Comparison of ENCODE assay signal across 8 cellular contexts in genomic region chr3:52055537-52056351, GRCh38. TPM values are rescaled to one million over a fixed set of nuclear protein-coding genes. Genes with fewer than 3 reads are reported as not detected.
DNase-seq lines count a peak whose midpoint lies in the region; ATAC-seq and TF ChIP-seq lines count a peak whose summit lies in the region.

No MANE protein-coding gene starts in this region.

- peak overlapping the region; percentile 97 to 99 for H3K27ac ChIP-seq in esophagus (ENCODE audit: low read depth in 2 of 2, low read length in 1 of 2)
- H3K27ac ChIP-seq in transverse colon, result peak overlapping the region; percentile 84 to 89 (median 86)

- H3K4me3 Mint-ChIP-seq in naive thymus-derived CD8-positive, alpha-beta T cell, result peak overlapping the region; percentile 85 to 94 (median 90)

- peaks cover 9 to 52% of the 10 kb centered on the region in 2 donors for H3K4me1 ChIP-seq in esophagus (ENCODE audit: control insufficient read depth in 2 of 2, insufficient read depth in 2 of 2, low read length in 1 of 2)
- peaks cover 17 to 55% (median 45%) of the 10 kb centered on the region in 4 donors for H3K4me1 ChIP-seq in transverse colon

- peaks cover 28 to 52% (median 47%) of the 10 kb centered on the region in 4 donors for H3K4me1 Mint-ChIP-seq in naive thymus-derived CD8-positive, alpha-beta T cell

- H3K27ac Mint-ChIP-seq in naive thymus-derived CD8-positive, alpha-beta T cell, result peak overlapping the region; percentile 60 to 94 (median 86)

- no peak for TF ChIP-seq CTCF in transverse colon (IDR thresholded peaks at IDR 0.05)

- 0 to 1% methylated on average over 70 to 94 of the region's 94 CpGs for WGBS in esophagus, 2 donors
- 0% methylated on average over 62 of the region's 94 CpGs; no CpG with 5 or more reads in 1 of the 2 donors for WGBS in transverse colon (ENCODE audit: low coverage in 1 of 2), 2 donors

- TF ChIP-seq EP300 in transverse colon (IDR thresholded peaks at IDR 0.05; ENCODE audit: low read depth), result no peak

- in situ Hi-C loops in transverse colon (cut with MboI; ENCODE audit: low pct_ligation_motif_present in 1 of 4, low pct_unique_long_range_greater_than_20kb in 1 of 4, low sequenced_read_pairs in 3 of 4), result loop anchor here in 1 of 4 donors (10.0 kb wide), 1 partner anchor 51 kb away; no protein-coding TSS in a partner anchor

- POLR2A ChIA-PET in naive thymus-derived CD8-positive, alpha-beta T cell (lab: Charles Lee), result interaction anchor here (0.6 to 3.3 kb wide), 20 partner anchors 10 to 1763 kb away, joined by 3 to 27 read pairs (median 4); partner anchors contain the start of genes ACY1, ALAS1, IFRD2 and PARP3

- H3K27me3 Mint-ChIP-seq in naive thymus-derived CD8-positive, alpha-beta T cell, result no peaks in the 10 kb centered on the region

- H3K9me3 Mint-ChIP-seq in naive thymus-derived CD8-positive, alpha-beta T cell, result no peaks in the 10 kb centered on the region

- no peak for TF ChIP-seq POLR2A in transverse colon (IDR thresholded peaks at IDR 0.05)

- peaks cover 0 to 23% (median 3%) of the 10 kb centered on the region in 3 donors for H3K36me3 Mint-ChIP-seq in naive thymus-derived CD8-positive, alpha-beta T cell

- H3K9me3 ChIP-seq in esophagus (ENCODE audit: control insufficient read depth in 2 of 2, insufficient read depth in 1 of 2, low read depth in 1 of 2, low read length in 1 of 2), result no peaks in the 10 kb centered on the region
- no peaks in the 10 kb centered on the region for H3K9me3 ChIP-seq in transverse colon

- peak; percentile 10 for ATAC-seq in GM21723 (IDR thresholded peaks at IDR 0.05; ENCODE audit: unreplicated experiment)
- peak; percentile 9 to 17 for ATAC-seq in naive thymus-derived CD8-positive, alpha-beta T cell

- DNase-seq in EL (peak; percentile 61), MV-4-11 (lab: John Stamatoyannopoulos, UW) (peak; percentile 23), activated T-cell treated with anti-CD3 and anti-CD28 coated beads for 4 hours (peak; percentile 19), transverse colon (peak; percentile 36), epidermal melanocyte (ENCODE audit: insufficient read length, low spot score) (no peak)
- DNase-seq in naive thymus-derived CD8-positive, alpha-beta T cell, result peak; percentile 25 to 68 (median 46)

- intact Hi-C loops in transverse colon (cut with DNase I; ENCODE audit: low total_unique reads), result loop anchor here (10.0 kb wide), 1 partner anchor 51 kb away; no protein-coding TSS in a partner anchor

- peaks cover under 1 to 26% of the 10 kb centered on the region in 2 donors for H3K36me3 ChIP-seq in esophagus (ENCODE audit: control insufficient read depth in 2 of 2, insufficient read depth in 2 of 2, low read length in 1 of 2)
- peaks cover 0 to 3% (median under 1%) of the 10 kb centered on the region in 4 donors for H3K36me3 ChIP-seq in transverse colon

- H3K4me3 ChIP-seq in esophagus (ENCODE audit: low read depth in 1 of 2, low read length in 2 of 2), result peak overlapping the region; percentile 82 to 91
- H3K4me3 ChIP-seq in transverse colon, result peak overlapping the region; percentile 67 to 91 (median 82)

- H3K27me3 ChIP-seq in esophagus (ENCODE audit: control insufficient read depth in 1 of 2, insufficient read depth in 2 of 2, low read length in 2 of 2), result no peaks in the 10 kb centered on the region
- no peaks in the 10 kb centered on the region for H3K27me3 ChIP-seq in transverse colon

RNA-seq across cellular contexts. Expression of gene DUSP7, which starts 0.6 kb away (rescaled TPM):
- polyA plus RNA-seq in esophagus, result 10 to 100 TPM; 18.2 to 35.2 TPM
- 10 to 100 TPM; 28.6 to 29.0 TPM for total RNA-seq in naive thymus-derived CD8-positive, alpha-beta T cell
- 1 to 10 TPM; 1.8 to 4.6 (median 2.2) TPM for polyA plus RNA-seq in naive thymus-derived CD8-positive, alpha-beta T cell
- 1 to 10 TPM; 2.2 to 8.2 (median 6.2) TPM for total RNA-seq in transverse colon
